Comparison of ENCODE assay signal across 1 cellular context in the genomic region with DNA sequence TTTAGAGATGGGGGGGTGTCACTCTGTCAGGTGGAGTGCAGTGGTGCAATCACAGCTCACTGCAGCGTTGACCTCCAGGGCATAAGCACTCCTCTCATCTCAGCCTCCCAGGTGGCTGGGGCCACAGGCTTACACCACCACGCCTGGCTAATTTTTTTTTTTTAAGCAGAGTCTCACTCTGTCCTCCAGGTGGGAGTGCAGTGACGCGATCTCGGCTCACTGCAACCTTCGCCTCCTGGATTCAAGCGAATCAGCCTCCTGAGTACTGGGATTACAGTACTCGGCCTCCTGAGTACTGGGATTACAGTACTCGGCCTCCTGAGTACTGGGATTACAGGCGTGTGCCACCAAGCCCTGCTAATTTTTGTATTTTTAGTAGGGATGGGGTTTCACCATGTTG.
TF ChIP-seq lines count a peak whose summit lies in the region.

No MANE protein-coding gene starts in this region.

TF ChIP-seq in GM23338, 12 proteins besides CTCF, POLR2A, EP300 and RAD21 (continued from another document):
- TF ChIP-seq, protein P1, sequence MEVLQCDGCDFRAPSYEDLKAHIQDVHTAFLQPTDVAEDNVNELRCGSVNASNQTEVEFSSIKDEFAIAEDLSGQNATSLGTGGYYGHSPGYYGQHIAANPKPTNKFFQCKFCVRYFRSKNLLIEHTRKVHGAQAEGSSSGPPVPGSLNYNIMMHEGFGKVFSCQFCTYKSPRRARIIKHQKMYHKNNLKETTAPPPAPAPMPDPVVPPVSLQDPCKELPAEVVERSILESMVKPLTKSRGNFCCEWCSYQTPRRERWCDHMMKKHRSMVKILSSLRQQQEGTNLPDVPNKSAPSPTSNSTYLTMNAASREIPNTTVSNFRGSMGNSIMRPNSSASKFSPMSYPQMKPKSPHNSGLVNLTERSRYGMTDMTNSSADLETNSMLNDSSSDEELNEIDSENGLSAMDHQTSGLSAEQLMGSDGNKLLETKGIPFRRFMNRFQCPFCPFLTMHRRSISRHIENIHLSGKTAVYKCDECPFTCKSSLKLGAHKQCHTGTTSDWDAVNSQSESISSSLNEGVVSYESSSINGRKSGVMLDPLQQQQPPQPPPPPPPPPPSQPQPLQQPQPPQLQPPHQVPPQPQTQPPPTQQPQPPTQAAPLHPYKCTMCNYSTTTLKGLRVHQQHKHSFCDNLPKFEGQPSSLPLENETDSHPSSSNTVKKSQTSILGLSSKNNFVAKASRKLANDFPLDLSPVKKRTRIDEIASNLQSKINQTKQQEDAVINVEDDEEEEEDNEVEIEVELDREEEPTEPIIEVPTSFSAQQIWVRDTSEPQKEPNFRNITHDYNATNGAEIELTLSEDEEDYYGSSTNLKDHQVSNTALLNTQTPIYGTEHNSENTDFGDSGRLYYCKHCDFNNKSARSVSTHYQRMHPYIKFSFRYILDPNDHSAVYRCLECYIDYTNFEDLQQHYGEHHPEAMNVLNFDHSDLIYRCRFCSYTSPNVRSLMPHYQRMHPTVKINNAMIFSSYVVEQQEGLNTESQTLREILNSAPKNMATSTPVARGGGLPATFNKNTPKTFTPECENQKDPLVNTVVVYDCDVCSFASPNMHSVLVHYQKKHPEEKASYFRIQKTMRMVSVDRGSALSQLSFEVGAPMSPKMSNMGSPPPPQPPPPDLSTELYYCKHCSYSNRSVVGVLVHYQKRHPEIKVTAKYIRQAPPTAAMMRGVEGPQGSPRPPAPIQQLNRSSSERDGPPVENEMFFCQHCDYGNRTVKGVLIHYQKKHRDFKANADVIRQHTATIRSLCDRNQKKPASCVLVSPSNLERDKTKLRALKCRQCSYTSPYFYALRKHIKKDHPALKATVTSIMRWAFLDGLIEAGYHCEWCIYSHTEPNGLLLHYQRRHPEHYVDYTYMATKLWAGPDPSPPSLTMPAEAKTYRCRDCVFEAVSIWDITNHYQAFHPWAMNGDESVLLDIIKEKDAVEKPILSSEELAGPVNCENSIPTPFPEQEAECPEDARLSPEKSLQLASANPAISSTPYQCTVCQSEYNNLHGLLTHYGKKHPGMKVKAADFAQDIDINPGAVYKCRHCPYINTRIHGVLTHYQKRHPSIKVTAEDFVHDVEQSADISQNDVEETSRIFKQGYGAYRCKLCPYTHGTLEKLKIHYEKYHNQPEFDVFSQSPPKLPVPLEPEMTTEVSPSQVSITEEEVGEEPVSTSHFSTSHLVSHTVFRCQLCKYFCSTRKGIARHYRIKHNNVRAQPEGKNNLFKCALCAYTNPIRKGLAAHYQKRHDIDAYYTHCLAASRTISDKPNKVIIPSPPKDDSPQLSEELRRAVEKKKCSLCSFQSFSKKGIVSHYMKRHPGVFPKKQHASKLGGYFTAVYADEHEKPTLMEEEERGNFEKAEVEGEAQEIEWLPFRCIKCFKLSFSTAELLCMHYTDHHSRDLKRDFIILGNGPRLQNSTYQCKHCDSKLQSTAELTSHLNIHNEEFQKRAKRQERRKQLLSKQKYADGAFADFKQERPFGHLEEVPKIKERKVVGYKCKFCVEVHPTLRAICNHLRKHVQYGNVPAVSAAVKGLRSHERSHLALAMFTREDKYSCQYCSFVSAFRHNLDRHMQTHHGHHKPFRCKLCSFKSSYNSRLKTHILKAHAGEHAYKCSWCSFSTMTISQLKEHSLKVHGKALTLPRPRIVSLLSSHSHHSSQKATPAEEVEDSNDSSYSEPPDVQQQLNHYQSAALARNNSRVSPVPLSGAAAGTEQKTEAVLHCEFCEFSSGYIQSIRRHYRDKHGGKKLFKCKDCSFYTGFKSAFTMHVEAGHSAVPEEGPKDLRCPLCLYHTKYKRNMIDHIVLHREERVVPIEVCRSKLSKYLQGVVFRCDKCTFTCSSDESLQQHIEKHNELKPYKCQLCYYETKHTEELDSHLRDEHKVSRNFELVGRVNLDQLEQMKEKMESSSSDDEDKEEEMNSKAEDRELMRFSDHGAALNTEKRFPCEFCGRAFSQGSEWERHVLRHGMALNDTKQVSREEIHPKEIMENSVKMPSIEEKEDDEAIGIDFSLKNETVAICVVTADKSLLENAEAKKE (CRISPR knock-in tag; IDR thresholded peaks at IDR 0.05): no peak
- no peak for TF ChIP-seq ZNF114 (CRISPR knock-in tag; IDR thresholded peaks at IDR 0.05)
- TF ChIP-seq NANOG (IDR thresholded peaks at IDR 0.05; ENCODE audit: borderline replicate concordance): no peak
- no peak for TF ChIP-seq ZNF331 (CRISPR knock-in tag; IDR thresholded peaks at IDR 0.05; ENCODE audit: low read depth)
- no peak for TF ChIP-seq STAT1 (IDR thresholded peaks at IDR 0.05; ENCODE audit: unreplicated experiment)
- TF ChIP-seq EZH2 (IDR thresholded peaks at IDR 0.05; ENCODE audit: low read depth, unreplicated experiment): no peak
- TF ChIP-seq POLR2AphosphoS5 (IDR thresholded peaks at IDR 0.05; ENCODE audit: low read depth): no peak
- TF ChIP-seq, protein P2, sequence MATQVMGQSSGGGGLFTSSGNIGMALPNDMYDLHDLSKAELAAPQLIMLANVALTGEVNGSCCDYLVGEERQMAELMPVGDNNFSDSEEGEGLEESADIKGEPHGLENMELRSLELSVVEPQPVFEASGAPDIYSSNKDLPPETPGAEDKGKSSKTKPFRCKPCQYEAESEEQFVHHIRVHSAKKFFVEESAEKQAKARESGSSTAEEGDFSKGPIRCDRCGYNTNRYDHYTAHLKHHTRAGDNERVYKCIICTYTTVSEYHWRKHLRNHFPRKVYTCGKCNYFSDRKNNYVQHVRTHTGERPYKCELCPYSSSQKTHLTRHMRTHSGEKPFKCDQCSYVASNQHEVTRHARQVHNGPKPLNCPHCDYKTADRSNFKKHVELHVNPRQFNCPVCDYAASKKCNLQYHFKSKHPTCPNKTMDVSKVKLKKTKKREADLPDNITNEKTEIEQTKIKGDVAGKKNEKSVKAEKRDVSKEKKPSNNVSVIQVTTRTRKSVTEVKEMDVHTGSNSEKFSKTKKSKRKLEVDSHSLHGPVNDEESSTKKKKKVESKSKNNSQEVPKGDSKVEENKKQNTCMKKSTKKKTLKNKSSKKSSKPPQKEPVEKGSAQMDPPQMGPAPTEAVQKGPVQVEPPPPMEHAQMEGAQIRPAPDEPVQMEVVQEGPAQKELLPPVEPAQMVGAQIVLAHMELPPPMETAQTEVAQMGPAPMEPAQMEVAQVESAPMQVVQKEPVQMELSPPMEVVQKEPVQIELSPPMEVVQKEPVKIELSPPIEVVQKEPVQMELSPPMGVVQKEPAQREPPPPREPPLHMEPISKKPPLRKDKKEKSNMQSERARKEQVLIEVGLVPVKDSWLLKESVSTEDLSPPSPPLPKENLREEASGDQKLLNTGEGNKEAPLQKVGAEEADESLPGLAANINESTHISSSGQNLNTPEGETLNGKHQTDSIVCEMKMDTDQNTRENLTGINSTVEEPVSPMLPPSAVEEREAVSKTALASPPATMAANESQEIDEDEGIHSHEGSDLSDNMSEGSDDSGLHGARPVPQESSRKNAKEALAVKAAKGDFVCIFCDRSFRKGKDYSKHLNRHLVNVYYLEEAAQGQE (IDR thresholded peaks at IDR 0.05; ENCODE audit: unreplicated experiment): no peak
- TF ChIP-seq CREB1 (CRISPR knock-in tag; IDR thresholded peaks at IDR 0.05; ENCODE audit: low read depth): no peak
